Comparison of ENCODE assay signal across 8 cellular contexts in the genomic region with DNA sequence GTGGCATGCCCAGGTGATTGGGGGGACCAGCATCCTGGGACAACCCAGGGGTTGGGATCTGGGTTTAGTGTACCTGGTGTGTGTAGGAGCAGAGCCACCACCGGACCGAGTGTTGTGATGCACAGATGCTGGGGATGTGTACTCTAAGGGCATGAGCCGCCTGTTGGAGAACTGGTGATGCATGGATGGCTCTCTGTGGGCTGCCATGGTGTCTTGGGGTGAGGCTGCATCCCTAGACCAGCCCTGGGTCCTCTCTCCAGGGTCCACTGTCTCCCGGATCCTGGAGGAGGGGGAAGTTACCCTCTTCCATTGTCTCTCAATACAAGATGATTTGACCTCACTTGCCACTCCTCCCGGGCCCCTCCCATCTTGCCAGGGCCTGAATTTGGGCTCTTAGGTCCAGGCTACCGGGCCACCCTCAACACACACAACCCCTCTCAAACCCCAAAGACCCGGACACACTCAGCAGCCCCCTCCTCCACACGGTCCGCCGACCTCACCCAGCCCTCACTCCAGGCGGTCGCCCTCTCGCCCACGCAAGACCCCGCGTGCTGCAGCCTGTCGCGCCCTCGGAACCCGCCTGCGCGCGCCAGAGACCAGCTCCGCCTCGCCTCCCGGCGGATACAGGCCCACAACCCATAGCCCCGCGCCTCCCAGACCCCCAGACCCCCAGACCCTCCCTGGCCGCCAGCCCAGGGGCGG. TPM values are rescaled to one million over a fixed set of nuclear protein-coding genes. Genes with fewer than 3 reads are reported as not detected.
DNase-seq lines count a peak whose midpoint lies in the region; ATAC-seq and TF ChIP-seq lines count a peak whose summit lies in the region.

No MANE protein-coding gene starts in this region.

- H3K4me1 ChIP-seq in PC-9 (replicated peaks; ENCODE audit: insufficient read depth) = peaks cover 13% of the 10 kb centered on the region
- H3K4me1 ChIP-seq in muscle layer of duodenum (ENCODE audit: control insufficient read depth in 1 of 2, insufficient read depth in 2 of 2, low read length in 2 of 2) = peaks cover 0 to 23% of the 10 kb centered on the region in 2 donors

- no TSS peak for BruUV-seq in PC-9 (replicated peaks; lab: Mats Ljungman, UMichigan)

- peak; percentile 24 for ATAC-seq in activated CD4-positive, alpha-beta T cell treated with anti-CD3 and anti-CD28 coated beads for 36 hours
- ATAC-seq in HG03520 (IDR thresholded peaks at IDR 0.05; ENCODE audit: unreplicated experiment) = no peak

- H3K27ac ChIP-seq in PC-9 = no peak overlapping the region
- H3K27ac ChIP-seq in muscle layer of duodenum (ENCODE audit: low read length) = no peak overlapping the region

- peak overlapping the region; percentile 89 for H3K4me2 ChIP-seq in PC-9

- peak overlapping the region; percentile 61; the same call in 1 of the 2 replicates for H3K4me3 ChIP-seq in PC-9
- H3K4me3 ChIP-seq in muscle layer of duodenum (ENCODE audit: low read depth in 1 of 2, low read length in 2 of 2) = peak overlapping the region; percentile 56 to 77

- no peaks in the 10 kb centered on the region for H3K9me2 ChIP-seq in PC-9 (ENCODE audit: insufficient read depth)

- H3K4me3 Mint-ChIP-seq in activated CD4-positive, alpha-beta T cell treated with anti-CD3 and anti-CD28 coated beads for 36 hours = peak overlapping the region; percentile 64
- peak overlapping the region; percentile 98 for H3K4me3 Mint-ChIP-seq in endothelial cell (ENCODE audit: unreplicated experiment)

- intact Hi-C loops in activated CD4-positive, alpha-beta T cell treated with anti-CD3 and anti-CD28 coated beads for 36 hours (cut with DNase I, micrococcal nuclease) = no loop called here
- intact Hi-C loops in PC-9 (cut with micrococcal nuclease; ENCODE audit: unreplicated experiment) = no loop called here

- no peaks in the 10 kb centered on the region for H3K9me3 Mint-ChIP-seq in activated CD4-positive, alpha-beta T cell treated with anti-CD3 and anti-CD28 coated beads for 36 hours (ENCODE audit: low read depth)
- H3K9me3 Mint-ChIP-seq in endothelial cell (ENCODE audit: unreplicated experiment) = no peaks in the 10 kb centered on the region

- H4K20me1 ChIP-seq in PC-9 (ENCODE audit: insufficient read depth) = no peaks in the 10 kb centered on the region

- H3K9me3 ChIP-seq in PC-9 (ENCODE audit: insufficient read depth, low read depth) = no peaks in the 10 kb centered on the region
- no peaks in the 10 kb centered on the region for H3K9me3 ChIP-seq in muscle layer of duodenum (ENCODE audit: control insufficient read depth in 1 of 2, low read length in 2 of 2)

- no peak for DNase-seq in activated CD4-positive, alpha-beta T cell treated with anti-CD3 and anti-CD28 coated beads for 36 hours
- no peak for DNase-seq in activated CD4-positive, alpha-beta T cell treated with anti-CD3 and anti-CD28 coated beads, Interleukin-2, amount 50 U/mL, for 48 hours
- DNase-seq in PC-9 (no peak), endothelial cell (ENCODE audit: low spot score) (no peak), kidney tubule cell (ENCODE audit: low spot score) (no peak), NCI-H2029 treated with DMSO at 0.1 percent for 48 hours (lab: John Stamatoyannopoulos, UW) (no peak)

- TF ChIP-seq CTCF in PC-9 (conservative IDR thresholded peaks at IDR 0.05) (no peak), endothelial cell (IDR thresholded peaks at IDR 0.05; ENCODE audit: unreplicated experiment) (no peak)

- H3K27me3 ChIP-seq in PC-9 (ENCODE audit: insufficient read depth, low read depth) (no peaks in the 10 kb centered on the region), muscle layer of duodenum (ENCODE audit: low read depth, low read length) (no peaks in the 10 kb centered on the region)

- H3K36me3 Mint-ChIP-seq in activated CD4-positive, alpha-beta T cell treated with anti-CD3 and anti-CD28 coated beads for 36 hours (ENCODE audit: low read depth) = no peaks in the 10 kb centered on the region
- no peaks in the 10 kb centered on the region for H3K36me3 Mint-ChIP-seq in endothelial cell (ENCODE audit: low read depth, unreplicated experiment)

- peak overlapping the region; percentile 85 for H2AFZ ChIP-seq in PC-9

- H3K4me1 Mint-ChIP-seq in activated CD4-positive, alpha-beta T cell treated with anti-CD3 and anti-CD28 coated beads for 36 hours = peaks cover 4% of the 10 kb centered on the region
- H3K4me1 Mint-ChIP-seq in endothelial cell (ENCODE audit: unreplicated experiment) = no peaks in the 10 kb centered on the region

- H3K36me3 ChIP-seq in PC-9 (ENCODE audit: low read depth) (no peaks in the 10 kb centered on the region), muscle layer of duodenum (ENCODE audit: control insufficient read depth in 1 of 2, insufficient read depth in 2 of 2, low read length in 2 of 2) (peaks cover 0 to 20% of the 10 kb centered on the region in 2 donors)

- peaks cover 8% of the 10 kb centered on the region for H3K27me3 Mint-ChIP-seq in activated CD4-positive, alpha-beta T cell treated with anti-CD3 and anti-CD28 coated beads for 36 hours
- peaks cover 7% of the 10 kb centered on the region for H3K27me3 Mint-ChIP-seq in endothelial cell (ENCODE audit: unreplicated experiment)

- POLR2A ChIA-PET in activated CD4-positive, alpha-beta T cell treated with anti-CD3 and anti-CD28 coated beads for 36 hours (lab: Charles Lee) = no interaction called here
- POLR2A ChIA-PET in PC-9 (lab: Charles Lee; ENCODE audit: unreplicated experiment) = no interaction called here

- no peaks in the 10 kb centered on the region for H3K79me2 ChIP-seq in PC-9 (ENCODE audit: low read depth)

- H3K27ac Mint-ChIP-seq in activated CD4-positive, alpha-beta T cell treated with anti-CD3 and anti-CD28 coated beads for 36 hours = peak overlapping the region; percentile 47
- peak overlapping the region; percentile 80 for H3K27ac Mint-ChIP-seq in endothelial cell (ENCODE audit: unreplicated experiment)

- CTCF ChIA-PET in activated CD4-positive, alpha-beta T cell treated with anti-CD3 and anti-CD28 coated beads for 36 hours (lab: Charles Lee) = no interaction called here
- CTCF ChIA-PET in PC-9 (lab: Charles Lee) = no interaction called here

- 0 out of 2 replicates have a peak, but pooled peaks cover 3% of the 10 kb centered on the region for H3F3A ChIP-seq in PC-9 (ENCODE audit: insufficient read depth, low read depth)

RNA-seq across cellular contexts. Expression of a gene that starts 0.6 kb away (rescaled TPM):
- under 1 TPM; 0.56 to 0.98 TPM for total RNA-seq in activated CD4-positive, alpha-beta T cell treated with anti-CD3 and anti-CD28 coated beads for 36 hours
- total RNA-seq in PC-9 (2021) = 2.2 and 4.5 TPM in 2 replicates
- 26.9 TPM for total RNA-seq in endothelial cell (ENCODE audit: unreplicated experiment)

RNA-seq across cellular contexts. Expression of a gene that starts 10.7 kb away (rescaled TPM):
- total RNA-seq in activated CD4-positive, alpha-beta T cell treated with anti-CD3 and anti-CD28 coated beads for 36 hours = 10 to 100 TPM; 32.4 to 34.9 TPM
- total RNA-seq in PC-9 (2021) (7.4 and 10.2 TPM in 2 replicates), endothelial cell (ENCODE audit: unreplicated experiment) (4.6 TPM)

RNA-seq across cellular contexts. Expression of a gene that starts 36.5 kb away (rescaled TPM):
- 100 to 1,000 TPM; 156 to 232 TPM for total RNA-seq in activated CD4-positive, alpha-beta T cell treated with anti-CD3 and anti-CD28 coated beads for 36 hours
- total RNA-seq in PC-9 (2021) (77.1 and 117 TPM in 2 replicates), endothelial cell (ENCODE audit: unreplicated experiment) (103 TPM)

RNA-seq across cellular contexts. Expression of a gene that starts 37.4 kb away (rescaled TPM):
- 100 to 1,000 TPM; 109 to 124 TPM for total RNA-seq in activated CD4-positive, alpha-beta T cell treated with anti-CD3 and anti-CD28 coated beads for 36 hours
- total RNA-seq in PC-9 (2021) (69.1 and 80.2 TPM in 2 replicates), endothelial cell (ENCODE audit: unreplicated experiment) (83.8 TPM)
